ENCODE assay signal across 35 cellular contexts in the genomic region with DNA sequence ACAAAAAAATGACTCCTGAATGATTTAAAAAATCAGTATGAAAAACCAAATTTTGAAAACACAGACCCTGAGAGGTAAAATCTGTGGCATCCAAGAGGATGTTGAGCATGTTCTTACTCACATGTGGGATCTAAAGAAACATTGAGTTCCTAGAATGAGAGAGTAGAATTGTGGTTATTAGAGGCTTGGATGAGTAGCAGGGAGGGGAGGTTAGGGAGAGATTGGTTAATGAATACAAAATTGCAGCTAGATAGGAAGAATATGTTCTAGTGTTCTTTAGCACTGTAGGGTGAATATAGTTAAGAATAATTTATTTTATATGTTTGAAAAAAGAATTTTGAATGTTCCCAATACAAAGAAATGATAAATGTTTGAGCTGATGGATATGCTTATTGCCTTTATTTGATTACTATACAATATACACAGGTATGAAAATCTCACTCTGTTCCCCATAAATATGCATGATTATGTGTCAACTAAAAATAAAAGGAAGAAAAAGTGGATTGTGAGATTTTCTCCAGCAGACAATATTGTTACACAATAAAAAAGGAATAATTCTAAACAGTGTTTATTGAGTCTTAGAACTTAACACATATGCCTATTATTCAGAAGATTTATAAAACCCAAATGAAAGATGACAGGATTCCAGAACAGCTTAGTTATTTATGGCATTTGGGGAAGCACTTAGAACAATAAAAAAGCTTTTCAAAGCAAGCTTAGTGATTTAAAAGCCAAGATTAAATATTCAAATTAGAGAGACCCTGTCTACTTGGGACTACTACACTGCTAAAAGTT. TPM values are rescaled to one million over a fixed set of nuclear protein-coding genes. Genes with fewer than 3 reads are reported as not detected.
"Had no signal": no experiment of that assay in that cellular context is flagged by ENCODE, and none has a peak within 500 bp of the region (broad histone marks: within the 10 kb centered on the region; RNA-seq: fewer than 3 reads in every experiment).

No MANE protein-coding gene starts in this region.

- H3K27ac ChIP-seq: brain microvascular endothelial cell, esophagus muscularis mucosa, gastroesophageal sphincter, WERI-Rb-1 had no signal

- DNase-seq: activated B cell treated with CpG ODN at 0.5 μM for 24 hours; activated CD4-positive, alpha-beta T cell treated with anti-CD3 and anti-CD28 coated beads for 48 hours; activated CD4-positive, alpha-beta T cell treated with anti-CD3 and anti-CD28 coated beads, Interleukin-2, amount 50 U/mL, for 1 hour; activated CD4-positive, alpha-beta T cell treated with anti-CD3 and anti-CD28 coated beads, Interleukin-2, amount 50 U/mL, for 48 hours; activated CD8-positive, alpha-beta memory T cell treated with anti-CD3 and anti-CD28 coated beads for 24 hours; activated CD8-positive, alpha-beta T cell treated with anti-CD3 and anti-CD28 coated beads for 36 hours; activated effector memory CD4-positive, alpha-beta T cell treated with Interleukin-2 at 50 U/mL for 16 hours; activated gamma-delta T cell treated with Interleukin-2 at 50 U/mL for 16 hours; activated naive CD4-positive, alpha-beta T cell treated with anti-CD3 and anti-CD28 coated beads, Interleukin-2, amount 50 U/mL, for 16 hours; activated naive CD4-positive, alpha-beta T cell treated with Interleukin-2 at 50 U/mL for 16 hours; activated T-cell treated with anti-CD3 and anti-CD28 coated beads, Interleukin-2, amount 50 U/mL, for 4 hours; amniotic stem cell; anterior cingulate cortex; brain microvascular endothelial cell; caudate nucleus; cortex of kidney; dermis blood vessel endothelial cell; effector CD4-positive, alpha-beta T cell; effector memory CD8-positive, alpha-beta T cell; erythroblast; foreskin melanocyte; head of caudate nucleus; T-helper 1 cell; T-helper 17 cell; T1000; WERI-Rb-1 had no signal

- H3K27ac Mint-ChIP-seq: activated B cell treated with CpG ODN at 0.5 μM for 24 hours; activated CD8-positive, alpha-beta T cell treated with anti-CD3 and anti-CD28 coated beads for 36 hours; activated naive CD8-positive, alpha-beta T cell; activated T-helper 17 cell treated with anti-CD3 and anti-CD28 coated beads, Interleukin-2, amount 50 U/mL, for 72 hours; effector memory CD8-positive, alpha-beta T cell; T-helper 17 cell; T-helper 2 cell treated with Interferon-gamma antibody and Interleukin-4, amounts not matched to agents 5 μg/mL and 100 μg/mL, for 36 hours had no signal

- H3K9me3 Mint-ChIP-seq: activated CD8-positive, alpha-beta T cell treated with anti-CD3 and anti-CD28 coated beads for 36 hours; activated T-cell treated with anti-CD3 and anti-CD28 coated beads, Interleukin-2, amount 50 U/mL, for 4 hours; activated T-helper 17 cell treated with anti-CD3 and anti-CD28 coated beads, Interleukin-2, amount 50 U/mL, for 72 hours; effector memory CD8-positive, alpha-beta T cell; T-helper 2 cell treated with Interferon-gamma antibody and Interleukin-4, amounts not matched to agents 5 μg/mL and 100 μg/mL, for 36 hours had no signal

- H3K36me3 ChIP-seq: brain microvascular endothelial cell, esophagus muscularis mucosa, gastroesophageal sphincter, WERI-Rb-1 had no signal

- H3K36me3 Mint-ChIP-seq: activated naive CD8-positive, alpha-beta T cell had no signal

- H3K9me3 ChIP-seq: esophagus muscularis mucosa, gastroesophageal sphincter had no signal

- H3K27me3 ChIP-seq: brain microvascular endothelial cell, esophagus muscularis mucosa, gastroesophageal sphincter had no signal

- H3K4me3 Mint-ChIP-seq: activated B cell treated with CpG ODN at 0.5 μM for 24 hours; activated CD8-positive, alpha-beta T cell treated with anti-CD3 and anti-CD28 coated beads for 36 hours; activated naive CD8-positive, alpha-beta T cell; activated T-cell treated with anti-CD3 and anti-CD28 coated beads, Interleukin-2, amount 50 U/mL, for 4 hours; activated T-helper 17 cell treated with anti-CD3 and anti-CD28 coated beads, Interleukin-2, amount 50 U/mL, for 72 hours; effector memory CD8-positive, alpha-beta T cell; T-helper 17 cell; T-helper 2 cell treated with Interferon-gamma antibody and Interleukin-4, amounts not matched to agents 5 μg/mL and 100 μg/mL, for 36 hours had no signal

- H3K4me3 ChIP-seq: esophagus muscularis mucosa, gastroesophageal sphincter had no signal

- H3K4me1 Mint-ChIP-seq: activated T-helper 17 cell treated with anti-CD3 and anti-CD28 coated beads, Interleukin-2, amount 50 U/mL, for 72 hours; T-helper 17 cell had no signal

- ATAC-seq: activated CD4-positive, CD25-positive, alpha-beta regulatory T cell treated with anti-CD3 and anti-CD28 coated beads, Interleukin-2, amount 50 U/mL, for 24 hours; activated CD8-positive, alpha-beta T cell treated with anti-CD3 and anti-CD28 coated beads for 36 hours; activated T-cell treated with anti-CD3 and anti-CD28 coated beads, Interleukin-2, amount 50 U/mL, for 4 hours; activated T-helper 17 cell treated with anti-CD3 and anti-CD28 coated beads, Interleukin-2, amount 50 U/mL, for 72 hours; effector memory CD8-positive, alpha-beta T cell; gastroesophageal sphincter; T-helper 17 cell had no signal

- H3K4me1 ChIP-seq: esophagus muscularis mucosa, gastroesophageal sphincter had no signal

RNA-seq across cellular contexts. Expression of a gene that starts 28.7 kb away (rescaled TPM):
- total RNA-seq: activated B cell treated with CpG ODN at 0.5 μM for 24 hours; activated CD8-positive, alpha-beta T cell treated with anti-CD3 and anti-CD28 coated beads for 36 hours; activated T-cell treated with anti-CD3 and anti-CD28 coated beads, Interleukin-2, amount 50 U/mL, for 4 hours; activated T-helper 17 cell treated with anti-CD3 and anti-CD28 coated beads, Interleukin-2, amount 50 U/mL, for 72 hours; astrocyte; chondrocyte; dermis blood vessel endothelial cell; glomerular endothelial cell had no signal
